ENCODE assay signal across 27 cellular contexts in genomic region chr16:6880263-6880662, GRCh38.
"Had no signal": no experiment of that assay in that cellular context is flagged by ENCODE, and none has a peak within 500 bp of the region (broad histone marks: within the 10 kb centered on the region; RNA-seq: fewer than 3 reads in every experiment).

No MANE protein-coding gene starts in this region.

- DNase-seq: head of caudate nucleus; hippocampal formation; immature natural killer cell; left ventricle myocardium superior; lower lobe of right lung; mammary epithelial cell; mesenchymal stem cell; naive B cell; pancreas; posterior cingulate gyrus; retina; right cardiac atrium; stimulated activated CD4-positive, alpha-beta T cell treated with anti-CD3 and anti-CD28 coated beads, Interleukin-12 subunit alpha, Interleukin-12 subunit beta, amount 100 ng/mL, for 4 hours; stimulated activated CD4-positive, alpha-beta T cell treated with anti-CD3 and anti-CD28 coated beads, Interleukin-15, amount 100 ng/mL, for 24 hours; stimulated activated CD4-positive, alpha-beta T cell treated with anti-CD3 and anti-CD28 coated beads, Interleukin-2, amount 100 ng/mL, for 24 hours; stimulated activated CD4-positive, alpha-beta T cell treated with anti-CD3 and anti-CD28 coated beads, Interleukin-4, amount 100 ng/mL, for 1 hour; stimulated activated naive B cell treated with anti-CD40 and anti-IgM and Interleukin-4, amounts not matched to agents 10 μg/mL and 1 μg/mL and 100 μg/mL, for 72 hours; upper lobe of left lung had no signal

- H3K4me1 ChIP-seq: lower lobe of right lung, pancreas, prostate gland, suprapubic skin, tibial nerve, upper lobe of left lung, vagina had no signal

- H3K4me1 Mint-ChIP-seq: immature natural killer cell; mesothelial cell of epicardium; naive B cell; stimulated activated naive B cell treated with anti-CD40 and anti-IgM and Interleukin-4, amounts not matched to agents 10 μg/mL and 1 μg/mL and 100 μg/mL, for 72 hours had no signal

- H3K36me3 Mint-ChIP-seq: mesothelial cell of epicardium; naive B cell; natural killer cell treated with Interleukin-12 subunit alpha and Interleukin-12 subunit beta and Interleukin-15 and Interleukin-18, amount 100 ng/mL, for 72 hours; stimulated activated naive B cell treated with anti-CD40 and anti-IgM and Interleukin-4, amounts not matched to agents 10 μg/mL and 1 μg/mL and 100 μg/mL, for 72 hours had no signal

- H3K4me3 Mint-ChIP-seq: immature natural killer cell; mesothelial cell of epicardium; naive B cell; natural killer cell treated with Interleukin-12 subunit alpha and Interleukin-12 subunit beta and Interleukin-15 and Interleukin-18, amount 100 ng/mL, for 72 hours; stimulated activated naive B cell treated with anti-CD40 and anti-IgM and Interleukin-4, amounts not matched to agents 10 μg/mL and 1 μg/mL and 100 μg/mL, for 72 hours; stimulated activated naive CD8-positive, alpha-beta T cell treated with anti-CD3 and anti-CD28 coated beads, Interleukin-15, Interleukin-2, amounts not matched to agents 100 ng/mL and 50 ng/mL, for 24 hours had no signal

- H3K9me3 ChIP-seq: lower lobe of right lung, pancreas, prostate gland, suprapubic skin, thoracic aorta, tibial nerve, upper lobe of left lung, vagina had no signal

- H3K27ac Mint-ChIP-seq: immature natural killer cell; mesothelial cell of epicardium; naive B cell; natural killer cell treated with Interleukin-12 subunit alpha and Interleukin-12 subunit beta and Interleukin-15 and Interleukin-18, amount 100 ng/mL, for 72 hours; stimulated activated naive B cell treated with anti-CD40 and anti-IgM and Interleukin-4, amounts not matched to agents 10 μg/mL and 1 μg/mL and 100 μg/mL, for 72 hours; stimulated activated naive CD8-positive, alpha-beta T cell treated with anti-CD3 and anti-CD28 coated beads, Interleukin-15, Interleukin-2, amounts not matched to agents 100 ng/mL and 50 ng/mL, for 24 hours had no signal

- H3K36me3 ChIP-seq: lower lobe of right lung, pancreas, prostate gland, suprapubic skin, thoracic aorta, tibial nerve, upper lobe of left lung, vagina had no signal

- H3K27me3 ChIP-seq: pancreas, suprapubic skin, tibial nerve, upper lobe of left lung, vagina had no signal

- H3K27me3 Mint-ChIP-seq: naive B cell; natural killer cell treated with Interleukin-12 subunit alpha and Interleukin-12 subunit beta and Interleukin-15 and Interleukin-18, amount 100 ng/mL, for 72 hours; stimulated activated naive B cell treated with anti-CD40 and anti-IgM and Interleukin-4, amounts not matched to agents 10 μg/mL and 1 μg/mL and 100 μg/mL, for 72 hours; stimulated activated naive CD8-positive, alpha-beta T cell treated with anti-CD3 and anti-CD28 coated beads, Interleukin-15, Interleukin-2, amounts not matched to agents 100 ng/mL and 50 ng/mL, for 24 hours had no signal

- H3K9me3 Mint-ChIP-seq: mesothelial cell of epicardium; natural killer cell treated with Interleukin-12 subunit alpha and Interleukin-12 subunit beta and Interleukin-15 and Interleukin-18, amount 100 ng/mL, for 72 hours; stimulated activated naive B cell treated with anti-CD40 and anti-IgM and Interleukin-4, amounts not matched to agents 10 μg/mL and 1 μg/mL and 100 μg/mL, for 72 hours had no signal

- H3K27ac ChIP-seq: lower lobe of right lung, pancreas, prostate gland, skin epidermis, suprapubic skin, thoracic aorta, tibial nerve, upper lobe of left lung, vagina had no signal

- H3K4me3 ChIP-seq: lower lobe of right lung, pancreas, prostate gland, skin epidermis, suprapubic skin, thoracic aorta, tibial nerve, upper lobe of left lung, vagina had no signal
